Comparison of ENCODE assay signal across 25 cellular contexts in genomic region chr6:43674921-43675320, GRCh38. TPM values are rescaled to one million over a fixed set of nuclear protein-coding genes. Genes with fewer than 3 reads are reported as not detected.
DNase-seq lines count a peak whose midpoint lies in the region; ATAC-seq and TF ChIP-seq lines count a peak whose summit lies in the region.
"Had no signal": no experiment of that assay in that cellular context is flagged by ENCODE, and none has a peak within 500 bp of the region (broad histone marks: within the 10 kb centered on the region; RNA-seq: fewer than 3 reads in every experiment).

No MANE protein-coding gene starts in this region.

- no peaks in the 10 kb centered on the region for H3K9me2 ChIP-seq in OCI-LY7 (ENCODE audit: insufficient read depth, low read length)

- H3K4me3 ChIP-seq in spleen (no peak overlapping the region), OCI-LY7 (ENCODE audit: low read depth, low read length, poor library complexity, severe bottlenecking) (no peak overlapping the region)
- H3K4me3 ChIP-seq: HAP-1 had no signal

- no peak for TF ChIP-seq POLR2A in spleen (IDR thresholded peaks at IDR 0.05)

- H4K20me1 ChIP-seq in OCI-LY7 (ENCODE audit: insufficient read depth, low read length), result no peaks in the 10 kb centered on the region

- WGBS in spleen, 5 donors, result 92 to 96% (median 95%) methylated on average over 8 of the region's 8 CpGs

- DNase-seq in spleen (no peak), AG08396 (ENCODE audit: low spot score) (no peak), activated gamma-delta T cell treated with Interleukin-2 at 50 U/mL for 16 hours (no peak), OCI-LY7 (ENCODE audit: low spot score) (no peak)
- DNase-seq: Caco-2; CD8-positive, alpha-beta T cell; GOT3; IMR-90; NCI-H1048; NCI-H1417 treated with DMSO at 0.1 percent for 48 hours; NCI-H1694 treated with DMSO at 0.1 percent for 48 hours; NCI-H2081; NCI-H226; NCI-H510A; NCI-H69; SHP77 had no signal

- H3K27ac Mint-ChIP-seq in activated T-helper 17 cell treated with anti-CD3 and anti-CD28 coated beads, Interleukin-2, amount 50 U/mL, for 72 hours, result peak overlapping the region; percentile 54
- H3K27ac Mint-ChIP-seq in brain (peak overlapping the region in 3 of 5 experiments; percentile 49 to 73 (median 71)), nephron (peak overlapping the region; percentile 79 to 99 (median 98))
- H3K27ac Mint-ChIP-seq: B cell; CD8-positive, alpha-beta T cell had no signal

- no peak overlapping the region for H3K4me2 ChIP-seq in OCI-LY7 (ENCODE audit: low read length)
- H3K4me2 ChIP-seq: KMS-11 had no signal

- H3K27ac ChIP-seq in spleen (peak overlapping the region in 5 of 8 donors; percentile 1 to 68 (median 62)), OCI-LY7 (ENCODE audit: low read depth, low read length, poor library complexity, severe bottlenecking) (no peak overlapping the region)
- H3K27ac ChIP-seq: C4-2B, KMS-11, RWPE1 had no signal

- POLR2A ChIA-PET in OCI-LY7 (lab: Charles Lee), result interaction anchor here (0.5 to 1.1 kb wide), 2 partner anchors 100 to 359 kb away, joined by 3 read pairs; no protein-coding TSS in a partner anchor

- H3K9me3 ChIP-seq in spleen (no peaks in the 10 kb centered on the region), OCI-LY7 (ENCODE audit: low read length) (no peaks in the 10 kb centered on the region)
- H3K9me3 ChIP-seq: Caco-2, HAP-1 had no signal

- H3K79me2 ChIP-seq in OCI-LY7 (ENCODE audit: insufficient read depth, low read depth, low read length), result no peaks in the 10 kb centered on the region

- no peaks in the 10 kb centered on the region for H3K27me3 ChIP-seq in spleen (replicated peaks in 1 of 7)

- H3K4me1 Mint-ChIP-seq in activated T-helper 17 cell treated with anti-CD3 and anti-CD28 coated beads, Interleukin-2, amount 50 U/mL, for 72 hours, result peaks cover 8% of the 10 kb centered on the region
- H3K4me1 Mint-ChIP-seq in brain, result peaks cover 6% of the 10 kb centered on the region
- peaks cover 48% of the 10 kb centered on the region for H3K4me1 Mint-ChIP-seq in nephron
- H3K4me1 Mint-ChIP-seq: B cell had no signal

- CTCF ChIA-PET in OCI-LY7 (lab: Charles Lee; ENCODE audit: unreplicated experiment), result no interaction called here

- no peaks in the 10 kb centered on the region for H3K27me3 Mint-ChIP-seq in activated T-helper 17 cell treated with anti-CD3 and anti-CD28 coated beads, Interleukin-2, amount 50 U/mL, for 72 hours
- no peaks in the 10 kb centered on the region for H3K27me3 Mint-ChIP-seq in brain
- H3K27me3 Mint-ChIP-seq in nephron (ENCODE audit: low read depth), result no peaks in the 10 kb centered on the region
- H3K27me3 Mint-ChIP-seq: B cell had no signal

- intact Hi-C loops in spleen (cut with DNase I; ENCODE audit: low total_unique reads) (no loop called here), OCI-LY7 (cut with micrococcal nuclease; ENCODE audit: unreplicated experiment) (no loop called here)

- peaks cover 0 to 44% (median 8%) of the 10 kb centered on the region in 6 donors for H3K4me1 ChIP-seq in spleen
- no peaks in the 10 kb centered on the region for H3K4me1 ChIP-seq in OCI-LY7 (ENCODE audit: insufficient read depth, low read length, poor library complexity, severe bottlenecking)
- H3K4me1 ChIP-seq: Caco-2, HAP-1 had no signal

- H3K4me3 Mint-ChIP-seq in activated T-helper 17 cell treated with anti-CD3 and anti-CD28 coated beads, Interleukin-2, amount 50 U/mL, for 72 hours, result no peak overlapping the region
- H3K4me3 Mint-ChIP-seq in brain (no peak overlapping the region), nephron (no peak overlapping the region)
- H3K4me3 Mint-ChIP-seq: B cell; CD8-positive, alpha-beta T cell had no signal

- no peaks in the 10 kb centered on the region for H3K9me3 Mint-ChIP-seq in activated T-helper 17 cell treated with anti-CD3 and anti-CD28 coated beads, Interleukin-2, amount 50 U/mL, for 72 hours
- no peaks in the 10 kb centered on the region for H3K9me3 Mint-ChIP-seq in brain
- no peaks in the 10 kb centered on the region for H3K9me3 Mint-ChIP-seq in nephron
- H3K9me3 Mint-ChIP-seq: CD8-positive, alpha-beta T cell had no signal

- TF ChIP-seq CTCF in brain (conservative IDR thresholded peaks at IDR 0.05), result no peak
- TF ChIP-seq CTCF in nephron (IDR thresholded peaks at IDR 0.05; ENCODE audit: unreplicated experiment in 3 of 3), result no peak
- TF ChIP-seq CTCF in spleen (IDR thresholded peaks at IDR 0.05 in 8 of 11, conservative IDR thresholded peaks at IDR 0.05 in 3 of 11), result no peak
- TF ChIP-seq CTCF in OCI-LY7 (conservative IDR thresholded peaks at IDR 0.05; ENCODE audit: low read length), result no peak

- BruUV-seq in OCI-LY7 (replicated peaks; lab: Mats Ljungman, UMichigan), result no TSS peak

- ATAC-seq in activated T-helper 17 cell treated with anti-CD3 and anti-CD28 coated beads, Interleukin-2, amount 50 U/mL, for 72 hours (replicated peaks), result no peak
- ATAC-seq: CD8-positive, alpha-beta T cell; Panc1 had no signal

- H3K36me3 Mint-ChIP-seq in activated T-helper 17 cell treated with anti-CD3 and anti-CD28 coated beads, Interleukin-2, amount 50 U/mL, for 72 hours (ENCODE audit: low read depth), result peaks cover 94% of the 10 kb centered on the region
- H3K36me3 Mint-ChIP-seq in brain (peaks cover 54% of the 10 kb centered on the region), nephron (ENCODE audit: low read depth) (peaks cover 62% of the 10 kb centered on the region)

- no peak overlapping the region for H2AFZ ChIP-seq in OCI-LY7 (ENCODE audit: low read length)

- H3K36me3 ChIP-seq in spleen, result peaks cover 5 to 100% (median 92%) of the 10 kb centered on the region in 6 donors
- H3K36me3 ChIP-seq in OCI-LY7 (ENCODE audit: insufficient read depth, low read length), result peaks cover 93% of the 10 kb centered on the region

RNA-seq across cellular contexts. Expression of gene MRPS18A, which starts 12.7 kb away (rescaled TPM):
- 10 to 100 TPM; 31.2 to 46.7 TPM for total RNA-seq in activated T-helper 17 cell treated with anti-CD3 and anti-CD28 coated beads, Interleukin-2, amount 50 U/mL, for 72 hours
- polyA plus RNA-seq in brain (ENCODE audit: insufficient read depth, low read depth, low replicate concordance), result 89.2 TPM
- total RNA-seq in spleen, result 10 to 100 TPM; 29.8 to 37.6 (median 30.9) TPM
- 10 to 100 TPM; 28.0 to 48.6 (median 34.3) TPM for polyA plus RNA-seq in spleen
- 57.3 and 86.1 TPM in 2 replicates for total RNA-seq in OCI-LY7 (2014; rRNA removed; shearing (Covaris generic))
- total RNA-seq in OCI-LY7 (2022), result 54.7 and 61.6 TPM in 2 replicates

RNA-seq across cellular contexts. Expression of gene RSPH9, which starts 30.1 kb away (rescaled TPM):
- total RNA-seq in activated T-helper 17 cell treated with anti-CD3 and anti-CD28 coated beads, Interleukin-2, amount 50 U/mL, for 72 hours, result under 1 TPM; 0.09 to 0.66 TPM
- polyA plus RNA-seq in brain (ENCODE audit: insufficient read depth, low read depth, low replicate concordance), result 4.1 TPM
- under 1 TPM in 4 of 7 donors, not detected in 3; 0.18 to 0.63 (median 0.26) TPM for total RNA-seq in spleen
- under 1 TPM; 0.17 to 0.35 (median 0.20) TPM for polyA plus RNA-seq in spleen
- total RNA-seq in OCI-LY7 (2014; rRNA removed; shearing (Covaris generic)), result 0.28 TPM in 1 of 2 replicates, not detected in the other
- not detected in 2 replicates for total RNA-seq in OCI-LY7 (2022)
- total RNA-seq: B cell; Caco-2; CD8-positive, alpha-beta T cell had no signal

RNA-seq across cellular contexts. Expression of gene MAD2L1BP, which starts 39.3 kb away (rescaled TPM):
- 10 to 100 TPM; 44.4 to 44.7 TPM for total RNA-seq in activated T-helper 17 cell treated with anti-CD3 and anti-CD28 coated beads, Interleukin-2, amount 50 U/mL, for 72 hours
- polyA plus RNA-seq in brain (ENCODE audit: insufficient read depth, low read depth, low replicate concordance) (32.9 TPM), spleen (10 to 100 TPM; 19.0 to 23.2 (median 19.8) TPM)
- total RNA-seq in spleen (10 to 100 TPM; 18.9 to 33.4 (median 22.2) TPM), OCI-LY7 (2022) (33.5 and 43.3 TPM in 2 replicates)
- total RNA-seq in OCI-LY7 (2014; rRNA removed; shearing (Covaris generic)), result 24.0 and 30.8 TPM in 2 replicates

RNA-seq across cellular contexts. Expression of gene GTPBP2, which starts 45.9 kb away (rescaled TPM):
- 10 to 100 TPM; 64.2 to 67.3 TPM for total RNA-seq in activated T-helper 17 cell treated with anti-CD3 and anti-CD28 coated beads, Interleukin-2, amount 50 U/mL, for 72 hours
- 57.8 TPM for polyA plus RNA-seq in brain (ENCODE audit: insufficient read depth, low read depth, low replicate concordance)
- total RNA-seq in spleen, result 100 to 1,000 TPM in 1 of 7 donors, 10 to 100 TPM in 6; 56.8 to 100 (median 72.0) TPM
- 10 to 100 TPM; 29.6 to 52.3 (median 43.9) TPM for polyA plus RNA-seq in spleen
- 64.8 and 72.4 TPM in 2 replicates for total RNA-seq in OCI-LY7 (2014; rRNA removed; shearing (Covaris generic))
- total RNA-seq in OCI-LY7 (2022), result 86.5 and 90.0 TPM in 2 replicates
